Comparison of ENCODE assay signal across 9 cellular contexts in the genomic region with DNA sequence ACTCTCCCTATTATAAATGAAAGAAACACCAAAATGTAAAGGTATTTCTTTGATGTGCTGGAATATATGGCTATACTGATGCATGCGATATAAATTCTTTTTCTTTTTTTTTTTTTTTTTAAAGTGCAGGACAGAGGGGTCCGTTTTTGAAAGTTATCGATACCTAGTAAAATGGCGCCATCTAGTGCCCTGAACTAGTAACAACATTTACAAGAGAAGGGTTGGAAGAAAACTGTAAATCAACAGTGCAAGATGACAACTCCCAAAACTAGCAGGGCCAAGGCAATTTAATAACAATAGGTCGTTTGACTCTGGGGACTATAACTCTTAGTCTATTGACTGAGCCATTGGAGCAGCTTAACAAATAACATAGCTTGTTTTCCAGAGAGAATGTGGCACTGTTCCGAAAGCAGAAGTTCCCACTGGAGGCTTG.
DNase-seq lines count a peak whose midpoint lies in the region; ATAC-seq, FAIRE-seq and TF ChIP-seq lines count a peak whose summit lies in the region.
"Had no signal": no experiment of that assay in that cellular context is flagged by ENCODE, and none has a peak within 500 bp of the region (broad histone marks: within the 10 kb centered on the region; RNA-seq: fewer than 3 reads in every experiment).

No MANE protein-coding gene starts in this region.

- H3K4me1 ChIP-seq in Karpas-422 (ENCODE audit: low read length) (no peaks in the 10 kb centered on the region), fibroblast of lung (ENCODE audit: control insufficient read depth, extremely low read depth, insufficient read depth, low read length) (no peaks in the 10 kb centered on the region), pancreas (no peaks in the 10 kb centered on the region)

- H3K9me3 Mint-ChIP-seq in activated CD4-positive, alpha-beta memory T cell treated with anti-CD3 and anti-CD28 coated beads for 36 hours, result no peaks in the 10 kb centered on the region
- H3K9me3 Mint-ChIP-seq: activated naive CD4-positive, alpha-beta T cell treated with anti-CD3 and anti-CD28 coated beads, Interleukin-2, amount 50 U/mL, for 24 hours had no signal

- intact Hi-C loops in pancreas (cut with DNase I), result no loop called here
- intact Hi-C loops in activated CD4-positive, alpha-beta memory T cell treated with anti-CD3 and anti-CD28 coated beads for 36 hours (cut with micrococcal nuclease), result loop anchor here (5.0 kb wide), 1 partner anchor 1747 kb away; no protein-coding TSS in a partner anchor

- 16% methylated on average over 6 of the region's 6 CpGs for WGBS in pancreas, 2 donors

- H3K9me2 ChIP-seq in Karpas-422 (replicated peaks; ENCODE audit: insufficient read depth, low read length), result no peaks in the 10 kb centered on the region

- H3K36me3 ChIP-seq in Karpas-422 (ENCODE audit: insufficient read depth, low read length), result no peaks in the 10 kb centered on the region
- H3K36me3 ChIP-seq in fibroblast of lung (ENCODE audit: control insufficient read depth, insufficient read depth, low read length), result no peaks in the 10 kb centered on the region
- H3K36me3 ChIP-seq in pancreas, result no peaks in the 10 kb centered on the region

- H2AFZ ChIP-seq in Karpas-422 (ENCODE audit: low read length) (no peak overlapping the region), fibroblast of lung (ENCODE audit: low read length) (no peak overlapping the region)

- H3K4me3 ChIP-seq in Karpas-422 (ENCODE audit: low read length) (no peak overlapping the region), fibroblast of lung (replicated peaks in 1 of 4; ENCODE audit: control extremely low read depth in 1 of 4, insufficient read depth in 1 of 4, low read depth in 3 of 4, low read length in 4 of 4) (no peak overlapping the region), pancreas (no peak overlapping the region)

- POLR2A ChIA-PET in RWPE1 (lab: Yijun Ruan, JAX; ENCODE audit: low non-redundant PET), result no interaction called here
- POLR2A ChIA-PET in activated CD4-positive, alpha-beta memory T cell treated with anti-CD3 and anti-CD28 coated beads for 36 hours (lab: Charles Lee), result no interaction called here

- H3K27me3 Mint-ChIP-seq in activated CD4-positive, alpha-beta memory T cell treated with anti-CD3 and anti-CD28 coated beads for 36 hours, result peaks cover 1% of the 10 kb centered on the region

- CTCF ChIA-PET in RWPE1 (lab: Yijun Ruan, JAX), result interaction anchor here (0.7 kb wide), 1 partner anchor 1338 kb away, joined by 4 read pairs; no protein-coding TSS in a partner anchor
- CTCF ChIA-PET in activated CD4-positive, alpha-beta memory T cell treated with anti-CD3 and anti-CD28 coated beads for 36 hours (lab: Charles Lee), result interaction anchor here (0.6 to 4.5 kb wide), 11 partner anchors 9 to 483 kb away, joined by 3 to 32 read pairs (median 3); no protein-coding TSS in a partner anchor

- H4K20me1 ChIP-seq in Karpas-422 (ENCODE audit: insufficient read depth, low read depth, low read length) (no peaks in the 10 kb centered on the region), fibroblast of lung (ENCODE audit: control insufficient read depth, extremely low read depth, insufficient read depth, low read length) (no peaks in the 10 kb centered on the region)

- H3K36me3 Mint-ChIP-seq in activated CD4-positive, alpha-beta memory T cell treated with anti-CD3 and anti-CD28 coated beads for 36 hours, result no peaks in the 10 kb centered on the region
- H3K36me3 Mint-ChIP-seq: activated naive CD4-positive, alpha-beta T cell treated with anti-CD3 and anti-CD28 coated beads, Interleukin-2, amount 50 U/mL, for 24 hours had no signal

- no peaks in the 10 kb centered on the region for H3K4me1 Mint-ChIP-seq in activated CD4-positive, alpha-beta memory T cell treated with anti-CD3 and anti-CD28 coated beads for 36 hours (ENCODE audit: low read depth)
- H3K4me1 Mint-ChIP-seq: activated naive CD4-positive, alpha-beta T cell treated with anti-CD3 and anti-CD28 coated beads, Interleukin-2, amount 50 U/mL, for 24 hours had no signal

- no peak overlapping the region for H3K4me3 Mint-ChIP-seq in activated CD4-positive, alpha-beta memory T cell treated with anti-CD3 and anti-CD28 coated beads for 36 hours
- H3K4me3 Mint-ChIP-seq: activated naive CD4-positive, alpha-beta T cell treated with anti-CD3 and anti-CD28 coated beads, Interleukin-2, amount 50 U/mL, for 24 hours had no signal

- H3K27ac Mint-ChIP-seq in activated CD4-positive, alpha-beta memory T cell treated with anti-CD3 and anti-CD28 coated beads for 36 hours, result no peak overlapping the region
- H3K27ac Mint-ChIP-seq: activated naive CD4-positive, alpha-beta T cell treated with anti-CD3 and anti-CD28 coated beads, Interleukin-2, amount 50 U/mL, for 24 hours had no signal

- H3K9ac ChIP-seq in Karpas-422 (ENCODE audit: low read length) (no peak overlapping the region), fibroblast of lung (ENCODE audit: insufficient read depth, low read length) (no peak overlapping the region)

- H3K79me2 ChIP-seq in Karpas-422 (ENCODE audit: low read length) (no peaks in the 10 kb centered on the region), fibroblast of lung (ENCODE audit: control insufficient read depth, insufficient read depth, low read length) (no peaks in the 10 kb centered on the region)

- peak; percentile 91 for FAIRE-seq in pancreas (lab: Jason Lieb, UNC)

- H3K27me3 ChIP-seq in Karpas-422 (ENCODE audit: low read length) (no peaks in the 10 kb centered on the region), fibroblast of lung (ENCODE audit: control insufficient read depth, insufficient read depth, low read length) (no peaks in the 10 kb centered on the region), pancreas (no peaks in the 10 kb centered on the region)

- no peaks in the 10 kb centered on the region for H3K9me3 ChIP-seq in Karpas-422 (ENCODE audit: low read length)
- no peaks in the 10 kb centered on the region for H3K9me3 ChIP-seq in fibroblast of lung (ENCODE audit: control insufficient read depth, insufficient read depth, low read depth, low read length)
- no peaks in the 10 kb centered on the region for H3K9me3 ChIP-seq in pancreas

- H3K27ac ChIP-seq in Karpas-422 (ENCODE audit: low read length) (no peak overlapping the region), RWPE1 (no peak overlapping the region), fibroblast of lung (ENCODE audit: insufficient read depth, low read length) (no peak overlapping the region), pancreas (no peak overlapping the region)

- DNase-seq in NCI-H82 (lab: John Stamatoyannopoulos, UW) (peak; percentile 57), NCI-H82 treated with DMSO at 0.1 percent for 48 hours (lab: John Stamatoyannopoulos, UW; ENCODE audit: unreplicated experiment) (no peak), Karpas-422 (peak; percentile 88), RWPE1 (ENCODE audit: low spot score) (peak; percentile 50), fibroblast of lung (ENCODE audit: low read depth in 2 of 2) (peak; percentile 23 to 58), pancreas (peak in 1 of 6 donors; percentile 22)
- DNase-seq in activated CD4-positive, alpha-beta memory T cell treated with anti-CD3 and anti-CD28 coated beads for 36 hours, result no peak

- peak; percentile 70 for TF ChIP-seq CTCF in RWPE1 (conservative IDR thresholded peaks at IDR 0.05; ENCODE audit: low read depth)
- peak; percentile 60 to 70 for TF ChIP-seq CTCF in fibroblast of lung (conservative IDR thresholded peaks at IDR 0.05 in 1 of 2, IDR thresholded peaks at IDR 0.05 in 1 of 2; ENCODE audit: low read depth in 1 of 2, low read length in 2 of 2)
- TF ChIP-seq CTCF in pancreas (IDR thresholded peaks at IDR 0.05), result peak; percentile 41 to 63 (median 52)

- peak; percentile 61 to 87 (median 76) for ATAC-seq in pancreas
- no peak for ATAC-seq in HG02763 (IDR thresholded peaks at IDR 0.05; ENCODE audit: unreplicated experiment)

- H3K4me2 ChIP-seq in Karpas-422 (ENCODE audit: low read depth, low read length, poor library complexity, severe bottlenecking), result no peak overlapping the region
- H3K4me2 ChIP-seq in fibroblast of lung (ENCODE audit: extremely low read depth, insufficient read depth, low read length), result no peak overlapping the region

Comparison
In these comparisons a context has a peak if more than half of its experiments do, and no peak if none do; other contexts are left out.
1. DNase-seq: peak in NCI-H82 (single experiment), Karpas-422 (single experiment), RWPE1 (single experiment) and fibroblast of lung (2 of 2); none in NCI-H82 treated with DMSO at 0.1 percent for 48 hours (single experiment) and activated CD4-positive, alpha-beta memory T cell treated with anti-CD3 and anti-CD28 coated beads for 36 hours (single experiment).
2. Peak in every context shown above with its lines, with median percentiles within 50 percentile points of each other: CTCF ChIP-seq.